Comparison of ENCODE assay signal across 11 cellular contexts in genomic region chr14:71523630-71524320, GRCh38.
DNase-seq lines count a peak whose midpoint lies in the region; ATAC-seq and TF ChIP-seq lines count a peak whose summit lies in the region.
"Had no signal": no experiment of that assay in that cellular context is flagged by ENCODE, and none has a peak within 500 bp of the region (broad histone marks: within the 10 kb centered on the region; RNA-seq: fewer than 3 reads in every experiment).

No MANE protein-coding gene starts in this region.

- DNase-seq in fibroblast of villous mesenchyme (ENCODE audit: low read depth) = peak; percentile 81
- DNase-seq in stimulated activated CD4-positive, alpha-beta T cell treated with anti-CD3 and anti-CD28 coated beads, Interleukin-1b, Interleukin-23, amount 100 ng/mL, for 48 hours = no peak
- DNase-seq in GF-D8 (lab: John Stamatoyannopoulos, UW) = no peak
- no peak for DNase-seq in NCI-H82 treated with DMSO at 0.1 percent for 48 hours (lab: John Stamatoyannopoulos, UW; ENCODE audit: unreplicated experiment)
- DNase-seq in GOT3 (lab: John Stamatoyannopoulos, UW) = no peak
- DNase-seq: activated naive CD8-positive, alpha-beta T cell treated with anti-CD3 and anti-CD28 coated beads, Interleukin-2, amount 10 ng/mL, durations not matched to agents 7 days and 5 days; stomach had no signal

- no peak overlapping the region for H3K4me3 ChIP-seq in fibroblast of villous mesenchyme (ENCODE audit: low read depth, low read length)
- H3K4me3 ChIP-seq: SJSA1, stomach had no signal

- ATAC-seq in GM18519 (IDR thresholded peaks at IDR 0.05; ENCODE audit: low FRiP score, unreplicated experiment) (peak; percentile 73), GM21529 (IDR thresholded peaks at IDR 0.05; ENCODE audit: unreplicated experiment) (peak; percentile 83), HG03280 (IDR thresholded peaks at IDR 0.05; ENCODE audit: unreplicated experiment) (peak; percentile 80)

- TF ChIP-seq CTCF in fibroblast of villous mesenchyme (IDR thresholded peaks at IDR 0.05; ENCODE audit: insufficient read depth, low read depth, low read length) = no peak
